ENCODE assay signal across 12 cellular contexts in the genomic region with DNA sequence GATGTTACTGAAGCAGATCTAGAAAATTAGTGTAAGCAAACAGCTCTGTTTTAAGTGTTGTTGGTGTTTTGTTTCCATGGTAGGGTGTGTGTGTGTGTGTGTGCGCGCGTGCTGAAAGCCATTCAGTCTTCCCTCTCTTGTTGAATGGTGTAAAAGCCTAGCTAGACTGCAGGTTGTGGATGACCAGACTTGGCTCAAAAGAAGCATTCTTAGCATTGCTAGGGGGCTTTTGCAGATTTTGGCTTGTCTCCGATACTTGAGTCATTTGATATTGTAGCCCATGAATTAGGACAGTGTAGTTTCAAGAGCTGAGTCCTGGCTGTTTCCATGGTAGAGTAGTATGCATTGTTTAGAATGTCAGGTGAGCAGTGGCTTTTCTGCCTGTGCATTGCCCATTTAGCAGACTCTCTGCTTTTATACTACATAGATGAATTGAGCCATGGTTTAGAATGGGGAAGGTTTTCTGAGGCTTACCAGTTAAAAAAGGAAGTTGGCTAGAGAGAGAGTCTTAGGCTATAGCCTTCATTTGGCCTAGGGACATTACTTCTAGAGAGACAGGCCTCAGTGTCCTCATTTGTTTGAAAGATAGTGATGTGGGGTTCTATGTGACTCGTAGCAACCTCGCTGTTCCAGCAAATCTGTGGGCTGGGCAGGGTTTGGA.
DNase-seq lines count a peak whose midpoint lies in the region; ATAC-seq, FAIRE-seq and TF ChIP-seq lines count a peak whose summit lies in the region.
"Had no signal": no experiment of that assay in that cellular context is flagged by ENCODE, and none has a peak within 500 bp of the region (broad histone marks: within the 10 kb centered on the region; RNA-seq: fewer than 3 reads in every experiment).

No MANE protein-coding gene starts in this region.

- TF ChIP-seq CTCF in activated CD8-positive, alpha-beta T cell treated with anti-CD3 and anti-CD28 coated beads for 36 hours (IDR thresholded peaks at IDR 0.05), result no peak
- no peak for TF ChIP-seq CTCF in fibroblast of lung (conservative IDR thresholded peaks at IDR 0.05 in 1 of 2, IDR thresholded peaks at IDR 0.05 in 1 of 2; ENCODE audit: low read depth in 1 of 2, low read length in 2 of 2)

- peak overlapping the region; percentile 60 for H3K27ac Mint-ChIP-seq in activated CD8-positive, alpha-beta T cell treated with anti-CD3 and anti-CD28 coated beads, Interleukin-2, amount 10 ng/mL, durations not matched to agents 7 days and 5 days
- no peak overlapping the region for H3K27ac Mint-ChIP-seq in activated CD8-positive, alpha-beta T cell treated with anti-CD3 and anti-CD28 coated beads for 36 hours
- H3K27ac Mint-ChIP-seq in stimulated activated effector memory CD8-positive, alpha-beta T cell treated with anti-CD3 and anti-CD28 coated beads, Interleukin-12 subunit alpha, Interleukin-12 subunit beta, amount 100 ng/mL, for 72 hours, result peak overlapping the region; percentile 12

- no peak for ATAC-seq in activated CD8-positive, alpha-beta T cell treated with anti-CD3 and anti-CD28 coated beads, Interleukin-2, amount 10 ng/mL, durations not matched to agents 7 days and 5 days
- no peak for ATAC-seq in activated CD8-positive, alpha-beta T cell treated with anti-CD3 and anti-CD28 coated beads for 36 hours
- ATAC-seq in stimulated activated effector memory CD8-positive, alpha-beta T cell treated with anti-CD3 and anti-CD28 coated beads, Interleukin-12 subunit alpha, Interleukin-12 subunit beta, amount 100 ng/mL, for 72 hours, result no peak
- no peak for ATAC-seq in GM18861 (IDR thresholded peaks at IDR 0.05; ENCODE audit: unreplicated experiment)

- FAIRE-seq in RCC 7860 (lab: Jason Lieb, UNC) (no peak), GM19239 (lab: Jason Lieb, UNC) (no peak)

- no peak overlapping the region for H3K4me3 ChIP-seq in fibroblast of lung (replicated peaks in 1 of 4; ENCODE audit: control extremely low read depth in 1 of 4, insufficient read depth in 1 of 4, low read depth in 3 of 4, low read length in 4 of 4)
- H3K4me3 ChIP-seq: coronary artery had no signal

- H3K4me1 Mint-ChIP-seq in activated CD8-positive, alpha-beta T cell treated with anti-CD3 and anti-CD28 coated beads, Interleukin-2, amount 10 ng/mL, durations not matched to agents 7 days and 5 days (ENCODE audit: low read depth), result peaks cover 23% of the 10 kb centered on the region
- peaks cover 62% of the 10 kb centered on the region for H3K4me1 Mint-ChIP-seq in activated CD8-positive, alpha-beta T cell treated with anti-CD3 and anti-CD28 coated beads for 36 hours (ENCODE audit: low read depth)
- peaks cover 76% of the 10 kb centered on the region for H3K4me1 Mint-ChIP-seq in stimulated activated effector memory CD8-positive, alpha-beta T cell treated with anti-CD3 and anti-CD28 coated beads, Interleukin-12 subunit alpha, Interleukin-12 subunit beta, amount 100 ng/mL, for 72 hours

- POLR2A ChIA-PET in activated CD8-positive, alpha-beta T cell treated with anti-CD3 and anti-CD28 coated beads, Interleukin-2, amount 10 ng/mL, durations not matched to agents 7 days and 5 days (lab: Charles Lee), result no interaction called here
- POLR2A ChIA-PET in activated CD8-positive, alpha-beta T cell treated with anti-CD3 and anti-CD28 coated beads for 36 hours (lab: Charles Lee), result no interaction called here

- H3K27me3 Mint-ChIP-seq in activated CD8-positive, alpha-beta T cell treated with anti-CD3 and anti-CD28 coated beads, Interleukin-2, amount 10 ng/mL, durations not matched to agents 7 days and 5 days (ENCODE audit: low read depth), result no peaks in the 10 kb centered on the region
- H3K27me3 Mint-ChIP-seq in activated CD8-positive, alpha-beta T cell treated with anti-CD3 and anti-CD28 coated beads for 36 hours, result no peaks in the 10 kb centered on the region

- no peaks in the 10 kb centered on the region for H3K9me3 Mint-ChIP-seq in activated CD8-positive, alpha-beta T cell treated with anti-CD3 and anti-CD28 coated beads, Interleukin-2, amount 10 ng/mL, durations not matched to agents 7 days and 5 days (ENCODE audit: insufficient read depth)
- H3K9me3 Mint-ChIP-seq in activated CD8-positive, alpha-beta T cell treated with anti-CD3 and anti-CD28 coated beads for 36 hours, result no peaks in the 10 kb centered on the region
- no peaks in the 10 kb centered on the region for H3K9me3 Mint-ChIP-seq in stimulated activated effector memory CD8-positive, alpha-beta T cell treated with anti-CD3 and anti-CD28 coated beads, Interleukin-12 subunit alpha, Interleukin-12 subunit beta, amount 100 ng/mL, for 72 hours

- H3K27ac ChIP-seq in fibroblast of lung (ENCODE audit: insufficient read depth, low read length), result peak overlapping the region; percentile 40
- H3K27ac ChIP-seq: C4-2B, coronary artery had no signal

- no peak for DNase-seq in activated CD8-positive, alpha-beta T cell treated with anti-CD3 and anti-CD28 coated beads, Interleukin-2, amount 10 ng/mL, durations not matched to agents 7 days and 5 days
- no peak for DNase-seq in activated CD8-positive, alpha-beta T cell treated with anti-CD3 and anti-CD28 coated beads for 36 hours
- DNase-seq in NCI-H446 treated with DMSO at 0.1 percent for 48 hours (lab: John Stamatoyannopoulos, UW) (peak; percentile 26), fibroblast of lung (ENCODE audit: low read depth in 2 of 2) (peak; percentile 60 to 97), RCC 7860 (ENCODE audit: low spot score) (no peak), GM19239 (ENCODE audit: insufficient read length, low spot score) (no peak)
- no peak for DNase-seq in stimulated activated effector memory CD8-positive, alpha-beta T cell treated with anti-CD3 and anti-CD28 coated beads, Interleukin-12 subunit alpha, Interleukin-12 subunit beta, amount 100 ng/mL, for 72 hours (ENCODE audit: low spot score in 2 of 2)
- DNase-seq: activated CD8-positive, alpha-beta memory T cell treated with anti-CD3 and anti-CD28 coated beads, Interleukin-2, amount 50 U/mL, for 4 hours; NCI-H1694 treated with DMSO at 0.1 percent for 48 hours had no signal

- H3K9ac ChIP-seq in fibroblast of lung (ENCODE audit: insufficient read depth, low read length), result no peak overlapping the region

- intact Hi-C loops in activated CD8-positive, alpha-beta T cell treated with anti-CD3 and anti-CD28 coated beads for 36 hours (cut with micrococcal nuclease), result no loop called here

- H3K4me2 ChIP-seq in fibroblast of lung (ENCODE audit: extremely low read depth, insufficient read depth, low read length), result peak overlapping the region; percentile 36

- H3K4me3 Mint-ChIP-seq in activated CD8-positive, alpha-beta T cell treated with anti-CD3 and anti-CD28 coated beads, Interleukin-2, amount 10 ng/mL, durations not matched to agents 7 days and 5 days, result no peak overlapping the region
- H3K4me3 Mint-ChIP-seq in activated CD8-positive, alpha-beta T cell treated with anti-CD3 and anti-CD28 coated beads for 36 hours, result no peak overlapping the region
- no peak overlapping the region for H3K4me3 Mint-ChIP-seq in stimulated activated effector memory CD8-positive, alpha-beta T cell treated with anti-CD3 and anti-CD28 coated beads, Interleukin-12 subunit alpha, Interleukin-12 subunit beta, amount 100 ng/mL, for 72 hours

- no peaks in the 10 kb centered on the region for H3K27me3 ChIP-seq in fibroblast of lung (ENCODE audit: control insufficient read depth, insufficient read depth, low read length)

- H3K4me1 ChIP-seq in fibroblast of lung (ENCODE audit: control insufficient read depth, extremely low read depth, insufficient read depth, low read length), result peaks cover 2% of the 10 kb centered on the region

- no peaks in the 10 kb centered on the region for H3K36me3 ChIP-seq in fibroblast of lung (ENCODE audit: control insufficient read depth, insufficient read depth, low read length)

- no peaks in the 10 kb centered on the region for H3K9me3 ChIP-seq in fibroblast of lung (ENCODE audit: control insufficient read depth, insufficient read depth, low read depth, low read length)

- H3K79me2 ChIP-seq in fibroblast of lung (ENCODE audit: control insufficient read depth, insufficient read depth, low read length), result peaks cover 42% of the 10 kb centered on the region

- H2AFZ ChIP-seq in fibroblast of lung (ENCODE audit: low read length), result no peak overlapping the region

- H3K36me3 Mint-ChIP-seq in activated CD8-positive, alpha-beta T cell treated with anti-CD3 and anti-CD28 coated beads, Interleukin-2, amount 10 ng/mL, durations not matched to agents 7 days and 5 days (ENCODE audit: low read depth), result peaks cover 48% of the 10 kb centered on the region
- H3K36me3 Mint-ChIP-seq in activated CD8-positive, alpha-beta T cell treated with anti-CD3 and anti-CD28 coated beads for 36 hours (ENCODE audit: low read depth), result peaks cover 43% of the 10 kb centered on the region
- peaks cover 18% of the 10 kb centered on the region for H3K36me3 Mint-ChIP-seq in stimulated activated effector memory CD8-positive, alpha-beta T cell treated with anti-CD3 and anti-CD28 coated beads, Interleukin-12 subunit alpha, Interleukin-12 subunit beta, amount 100 ng/mL, for 72 hours

- CTCF ChIA-PET in activated CD8-positive, alpha-beta T cell treated with anti-CD3 and anti-CD28 coated beads, Interleukin-2, amount 10 ng/mL, durations not matched to agents 7 days and 5 days (lab: Charles Lee), result interaction anchor here (0.9 kb wide), 1 partner anchor 16 kb away, joined by 3 read pairs; no protein-coding TSS in a partner anchor
- CTCF ChIA-PET in activated CD8-positive, alpha-beta T cell treated with anti-CD3 and anti-CD28 coated beads for 36 hours (lab: Charles Lee), result no interaction called here

- H4K20me1 ChIP-seq in fibroblast of lung (ENCODE audit: control insufficient read depth, extremely low read depth, insufficient read depth, low read length), result peaks cover 2% of the 10 kb centered on the region

Comparison
In these comparisons a context has a peak if more than half of its experiments do, and no peak if none do; other contexts are left out.
1. DNase-seq: peak in NCI-H446 treated with DMSO at 0.1 percent for 48 hours (single experiment) and fibroblast of lung (2 of 2); none in activated CD8-positive, alpha-beta T cell treated with anti-CD3 and anti-CD28 coated beads, Interleukin-2, amount 10 ng/mL, durations not matched to agents 7 days and 5 days (single experiment), activated CD8-positive, alpha-beta T cell treated with anti-CD3 and anti-CD28 coated beads for 36 hours (single experiment), stimulated activated effector memory CD8-positive, alpha-beta T cell treated with anti-CD3 and anti-CD28 coated beads, Interleukin-12 subunit alpha, Interleukin-12 subunit beta, amount 100 ng/mL, for 72 hours (0 of 2), RCC 7860 (single experiment) and GM19239 (single experiment).